In genomic region chr4:58111818-58112217, GRCh38 we compare ENCODE assay signal across 20 cellular contexts.
DNase-seq lines count a peak whose midpoint lies in the region; ATAC-seq, FAIRE-seq and TF ChIP-seq lines count a peak whose summit lies in the region.
"Had no signal": no experiment of that assay in that cellular context is flagged by ENCODE, and none has a peak within 500 bp of the region (broad histone marks: within the 10 kb centered on the region; RNA-seq: fewer than 3 reads in every experiment).

No MANE protein-coding gene starts in this region.

- no peaks in the 10 kb centered on the region for H3K27me3 ChIP-seq in mammary epithelial cell (ENCODE audit: insufficient read depth, low read length)
- H3K27me3 ChIP-seq in K562 (ENCODE audit: control insufficient read depth in 2 of 2, insufficient read depth in 2 of 2, low read length in 2 of 2) = no peaks in the 10 kb centered on the region

- no peaks in the 10 kb centered on the region for H3K4me1 Mint-ChIP-seq in MCF 10A (ENCODE audit: insufficient read depth, unreplicated experiment)
- H3K4me1 Mint-ChIP-seq: CD4-positive, alpha-beta memory T cell; GM23338; H9 had no signal

- no peak overlapping the region for H3K4me2 ChIP-seq in mammary epithelial cell (ENCODE audit: insufficient read depth, low read depth, low read length)
- no peak overlapping the region for H3K4me2 ChIP-seq in K562 (ENCODE audit: insufficient read depth, low read length)
- H3K4me2 ChIP-seq: A549, GM23338 had no signal

- H3K9me3 ChIP-seq in mammary epithelial cell (replicated peaks; ENCODE audit: insufficient read depth, low read length) = peaks cover 7% of the 10 kb centered on the region
- no peaks in the 10 kb centered on the region; the same call in 1 of the 2 replicates for H3K9me3 ChIP-seq in K562 (replicated peaks; ENCODE audit: control insufficient read depth, insufficient read depth, low read depth, low read length)
- H3K9me3 ChIP-seq: A549 had no signal

- no TSS peak for BruUV-seq in MCF 10A (replicated peaks; lab: Mats Ljungman, UMichigan)
- no TSS peak for BruUV-seq in mammary epithelial cell (replicated peaks; lab: Mats Ljungman, UMichigan)
- BruUV-seq in K562 (replicated peaks; lab: Mats Ljungman, UMichigan) = no TSS peak

- TF ChIP-seq EP300 in Ishikawa (IDR thresholded peaks at IDR 0.05; ENCODE audit: borderline replicate concordance) = no peak
- no peak for TF ChIP-seq EP300 in K562 (IDR thresholded peaks at IDR 0.05; ENCODE audit: low read length)

- intact Hi-C loops in MCF 10A (cut with micrococcal nuclease) = no loop called here
- intact Hi-C loops in mammary epithelial cell (cut with micrococcal nuclease) = no loop called here
- intact Hi-C loops in K562 (cut with micrococcal nuclease) = no loop called here

- no peaks in the 10 kb centered on the region for H3K9me1 ChIP-seq in K562 (ENCODE audit: control insufficient read depth, insufficient read depth, low read length)

- WGBS in mammary epithelial cell (ENCODE audit: low coverage, missing lambda C conversion rate) = 4% methylated on average over 2 of the region's 2 CpGs
- 0% methylated on average over 2 of the region's 2 CpGs for WGBS in K562 (ENCODE audit: insufficient coverage, low coverage, missing lambda C conversion rate)

- in situ Hi-C loops in mammary epithelial cell (cut with MboI; ENCODE audit: low sequenced_read_pairs in 2 of 2) (no loop called here), K562 (cut with MboI) (no loop called here)

- no peaks in the 10 kb centered on the region for H3K36me3 ChIP-seq in mammary epithelial cell (ENCODE audit: insufficient read depth, low read length)
- H3K36me3 ChIP-seq in K562 (ENCODE audit: control insufficient read depth, insufficient read depth, low read length) = no peaks in the 10 kb centered on the region

- no peaks in the 10 kb centered on the region for H3K27me3 Mint-ChIP-seq in MCF 10A (ENCODE audit: insufficient read depth, unreplicated experiment)
- H3K27me3 Mint-ChIP-seq: CD4-positive, alpha-beta memory T cell had no signal

- POLR2A ChIA-PET in MCF 10A (lab: Yijun Ruan, JAX) (no interaction called here), K562 (lab: Yijun Ruan, JAX) (no interaction called here)

- H3K4me3 ChIP-seq in mammary epithelial cell (replicated peaks in 1 of 3; ENCODE audit: insufficient read depth in 1 of 3, low read depth in 2 of 3, low read length in 3 of 3) = no peak overlapping the region
- H3K4me3 ChIP-seq in K562 = no peak overlapping the region
- H3K4me3 ChIP-seq: A549, GM23338 had no signal

- ATAC-seq in K562 (no peak), HG03139 (IDR thresholded peaks at IDR 0.05; ENCODE audit: unreplicated experiment) (no peak)
- ATAC-seq: A549, GM23338, HCT116 had no signal

- peak; percentile 3 for DNase-seq in DMS53 (lab: John Stamatoyannopoulos, UW)
- no peak for DNase-seq in DMS53 treated with DMSO at 0.1 percent for 48 hours (lab: John Stamatoyannopoulos, UW; ENCODE audit: unreplicated experiment)
- peak; percentile 8 for DNase-seq in MCF 10A (ENCODE audit: unreplicated experiment)
- no peak for DNase-seq in mammary epithelial cell
- no peak for DNase-seq in K562 (ENCODE audit: extremely low read depth in 1 of 4, low spot score in 3 of 4)
- DNase-seq: 8988T; ACHN; C1 segment of cervical spinal cord; Calu3; CD4-positive, alpha-beta memory T cell; COR-L47; DND-41; H9 had no signal

- dilution Hi-C loops in mammary epithelial cell (cut with HindIII; ENCODE audit: low sequenced_read_pairs) = no loop called here

- TF ChIP-seq RAD21 in Ishikawa (IDR thresholded peaks at IDR 0.05; ENCODE audit: low read depth) (no peak), K562 (CRISPR knock-in tag; conservative IDR thresholded peaks at IDR 0.05 in 1 of 2, IDR thresholded peaks at IDR 0.05 in 1 of 2) (no peak)

- H3K4me1 ChIP-seq in mammary epithelial cell (ENCODE audit: insufficient read depth, low read length) (no peaks in the 10 kb centered on the region), K562 (replicated peaks in 1 of 2; ENCODE audit: control insufficient read depth in 2 of 2, insufficient read depth in 2 of 2, low read length in 2 of 2) (no peaks in the 10 kb centered on the region)
- H3K4me1 ChIP-seq: A549 had no signal

- no peak for TF ChIP-seq CTCF in MCF 10A (IDR thresholded peaks at IDR 0.05; ENCODE audit: unreplicated experiment)
- no peak for TF ChIP-seq CTCF in mammary epithelial cell (conservative IDR thresholded peaks at IDR 0.05 in 1 of 2, IDR thresholded peaks at IDR 0.05 in 1 of 2; ENCODE audit: extremely low read depth in 1 of 2, insufficient read depth in 1 of 2, low read depth in 1 of 2, low read length in 2 of 2)
- no peak for TF ChIP-seq CTCF in K562 (IDR thresholded peaks at IDR 0.05 in 2 of 3, conservative IDR thresholded peaks at IDR 0.05 in 1 of 3; ENCODE audit: insufficient read depth in 2 of 3, low read depth in 1 of 3, low read length in 3 of 3)

- H3K9ac ChIP-seq in mammary epithelial cell (ENCODE audit: insufficient read depth, low read length) (no peak overlapping the region), K562 (ENCODE audit: insufficient read depth in 1 of 2, low read depth in 2 of 2, low read length in 2 of 2) (no peak overlapping the region)

- no peak overlapping the region for H3K27ac ChIP-seq in mammary epithelial cell (ENCODE audit: insufficient read depth, low read depth, low read length)
- no peak overlapping the region for H3K27ac ChIP-seq in K562 (ENCODE audit: extremely low read depth, low read depth, low read length)
- H3K27ac ChIP-seq: A549 had no signal

- H3K79me2 ChIP-seq in mammary epithelial cell (ENCODE audit: insufficient read depth, low read length) = no peaks in the 10 kb centered on the region
- H3K79me2 ChIP-seq in K562 (ENCODE audit: control insufficient read depth, insufficient read depth, low read length) = no peaks in the 10 kb centered on the region

- H4K20me1 ChIP-seq in mammary epithelial cell (ENCODE audit: insufficient read depth, low read length) = no peaks in the 10 kb centered on the region
- H4K20me1 ChIP-seq in K562 (replicated peaks; ENCODE audit: control insufficient read depth, insufficient read depth, low read length) = no peaks in the 10 kb centered on the region

- no peak overlapping the region for H3K4me3 Mint-ChIP-seq in MCF 10A (ENCODE audit: unreplicated experiment)
- H3K4me3 Mint-ChIP-seq: CD4-positive, alpha-beta memory T cell; GM23338; H9 had no signal

- H3K9me3 Mint-ChIP-seq in MCF 10A (ENCODE audit: unreplicated experiment) = no peaks in the 10 kb centered on the region
- H3K9me3 Mint-ChIP-seq: GM23338, H9 had no signal

- H3K27ac Mint-ChIP-seq in MCF 10A (ENCODE audit: low read depth, unreplicated experiment) = no peak overlapping the region
- H3K27ac Mint-ChIP-seq: CD4-positive, alpha-beta memory T cell; GM23338; H9 had no signal

- FAIRE-seq in K562 (lab: Jason Lieb, UNC) = no peak
- FAIRE-seq: A549, G401.6, GM12892 had no signal

- H2AFZ ChIP-seq in mammary epithelial cell (ENCODE audit: low read depth, low read length) = no peak overlapping the region
- no peak overlapping the region for H2AFZ ChIP-seq in K562 (ENCODE audit: low read depth, low read length)
- H2AFZ ChIP-seq: GM23338 had no signal

- H3K36me3 Mint-ChIP-seq in MCF 10A (ENCODE audit: insufficient read depth, unreplicated experiment) = no peaks in the 10 kb centered on the region
- H3K36me3 Mint-ChIP-seq: CD4-positive, alpha-beta memory T cell had no signal

- no peak for TF ChIP-seq POLR2A in K562 (conservative IDR thresholded peaks at IDR 0.05)

- CTCF ChIA-PET in MCF 10A (lab: Yijun Ruan, JAX) (no interaction called here), mammary epithelial cell (lab: Charles Lee; ENCODE audit: low non-redundant PET) (no interaction called here), K562 (lab: Yijun Ruan, JAX; ENCODE audit: low intra/inter-chr PET ratio) (no interaction called here)

TF ChIP-seq in Ishikawa, 13 proteins besides CTCF, POLR2A, EP300 and RAD21:
- TF ChIP-seq CEBPB (IDR thresholded peaks at IDR 0.05) (no peak), NFIC (IDR thresholded peaks at IDR 0.05) (0 out of 2 replicates have a peak, but pooled peaks have one; percentile 6)
TF ChIP-seq in Ishikawa: peak in this region for 1.

TF ChIP-seq in K562, 482 proteins besides CTCF, POLR2A, EP300 and RAD21:
- peak; percentile 83 for TF ChIP-seq NFIC (IDR thresholded peaks at IDR 0.05)
- TF ChIP-seq NFIX (CRISPR knock-in tag; IDR thresholded peaks at IDR 0.05; ENCODE audit: low read depth) = peak; percentile 78
- TF ChIP-seq NR3C1 (CRISPR knock-in tag; IDR thresholded peaks at IDR 0.05) = no peak

Comparison
In these comparisons a context has a peak if more than half of its experiments do, and no peak if none do; other contexts are left out.
1. DNase-seq: peak in DMS53 (single experiment) and MCF 10A (single experiment); none in DMS53 treated with DMSO at 0.1 percent for 48 hours (single experiment), mammary epithelial cell (single experiment) and K562 (0 of 4).